Comparison of ENCODE assay signal across 8 cellular contexts in genomic region chr12:54723653-54724256, GRCh38.
DNase-seq lines count a peak whose midpoint lies in the region; ATAC-seq and TF ChIP-seq lines count a peak whose summit lies in the region.

No MANE protein-coding gene starts in this region.

- BruUV-seq in A673 (replicated peaks; lab: Mats Ljungman, UMichigan), result no TSS peak

- POLR2A ChIA-PET in A673 (lab: Charles Lee; ENCODE audit: low non-redundant PET), result no interaction called here
- POLR2A ChIA-PET in activated B cell treated with CpG ODN at 0.5 μM for 24 hours (lab: Charles Lee), result no interaction called here

- peak; percentile 75 for DNase-seq in A673 (ENCODE audit: low spot score)
- DNase-seq in GM03348 (ENCODE audit: low spot score), result peak; percentile 14
- DNase-seq in activated B cell treated with CpG ODN at 0.5 μM for 24 hours, result no peak
- DNase-seq in kidney epithelial cell (ENCODE audit: low read depth), result no peak
- no peak for DNase-seq in mucosa of gallbladder (ENCODE audit: low spot score)
- DNase-seq in aorta, result no peak

- no peak overlapping the region for H3K4me3 Mint-ChIP-seq in activated B cell treated with CpG ODN at 0.5 μM for 24 hours

- H3K4me3 ChIP-seq in A673 (ENCODE audit: low read depth, low read length, poor library complexity, severe bottlenecking) (no peak overlapping the region), kidney epithelial cell (ENCODE audit: low read depth, low read length) (no peak overlapping the region), aorta (ENCODE audit: low read length in 2 of 2) (no peak overlapping the region)

- no peak overlapping the region for H3K27ac Mint-ChIP-seq in activated B cell treated with CpG ODN at 0.5 μM for 24 hours

- H3K9me3 Mint-ChIP-seq in activated B cell treated with CpG ODN at 0.5 μM for 24 hours, result no peaks in the 10 kb centered on the region

- no peaks in the 10 kb centered on the region for H3K36me3 Mint-ChIP-seq in activated B cell treated with CpG ODN at 0.5 μM for 24 hours (ENCODE audit: low read depth)

- H3K4me1 Mint-ChIP-seq in activated B cell treated with CpG ODN at 0.5 μM for 24 hours, result peaks cover 3% of the 10 kb centered on the region

- peaks cover 18% of the 10 kb centered on the region for H3K27me3 Mint-ChIP-seq in activated B cell treated with CpG ODN at 0.5 μM for 24 hours

- TF ChIP-seq CTCF in A673 (conservative IDR thresholded peaks at IDR 0.05; ENCODE audit: low read depth, low read length) (peak; percentile 71), activated B cell treated with CpG ODN at 0.5 μM for 24 hours (IDR thresholded peaks at IDR 0.05) (peak; percentile 14), kidney epithelial cell (IDR thresholded peaks at IDR 0.05; ENCODE audit: insufficient read depth, low read length, poor library complexity, severe bottlenecking) (peak; percentile 51)

- H3K36me3 ChIP-seq in A673 (ENCODE audit: insufficient read depth, low read length, poor library complexity, severe bottlenecking) (no peaks in the 10 kb centered on the region), kidney epithelial cell (ENCODE audit: control insufficient read depth, insufficient read depth, low read length) (no peaks in the 10 kb centered on the region), aorta (ENCODE audit: control insufficient read depth in 1 of 2, insufficient read depth in 2 of 2, low read length in 1 of 2) (no peaks in the 10 kb centered on the region)

- H3K27ac ChIP-seq in A673 (ENCODE audit: low read depth, low read length, poor library complexity, severe bottlenecking), result no peak overlapping the region
- H3K27ac ChIP-seq in aorta (ENCODE audit: low read depth in 1 of 2, low read length in 2 of 2), result no peak overlapping the region

- intact Hi-C loops in A673 (cut with micrococcal nuclease; ENCODE audit: unreplicated experiment), result loop anchor here (10.0 kb wide), 1 partner anchor 129 kb away; no protein-coding TSS in a partner anchor
- intact Hi-C loops in activated B cell treated with CpG ODN at 0.5 μM for 24 hours (cut with micrococcal nuclease), result loop anchor here (1.0 kb wide), 2 partner anchors 235 to 350 kb away; no protein-coding TSS in a partner anchor
- intact Hi-C loops in aorta (cut with DNase I), result no loop called here

- CTCF ChIA-PET in A673 (lab: Charles Lee), result interaction anchor here (0.6 to 1.6 kb wide), 5 partner anchors 15 to 915 kb away, joined by 3 to 8 read pairs (median 3); no protein-coding TSS in a partner anchor
- CTCF ChIA-PET in activated B cell treated with CpG ODN at 0.5 μM for 24 hours (lab: Charles Lee), result interaction anchor here (0.6 to 2.0 kb wide), 5 partner anchors 8 to 348 kb away, joined by 3 to 5 read pairs (median 4); no protein-coding TSS in a partner anchor

- peaks cover 12% of the 10 kb centered on the region for H3K4me1 ChIP-seq in A673 (ENCODE audit: insufficient read depth, low read length, poor library complexity, severe bottlenecking)
- H3K4me1 ChIP-seq in aorta (ENCODE audit: control insufficient read depth in 1 of 2, insufficient read depth in 2 of 2, low read length in 2 of 2), result no peaks in the 10 kb centered on the region

- WGBS in aorta, 2 donors, result 60 to 64% methylated on average over 2 of the region's 2 CpGs

- H3K27me3 ChIP-seq in A673 (replicated peaks; ENCODE audit: insufficient read depth, low read depth, low read length, poor library complexity) (no peaks in the 10 kb centered on the region), kidney epithelial cell (ENCODE audit: control insufficient read depth, insufficient read depth, low read length) (peaks cover 2% of the 10 kb centered on the region), aorta (ENCODE audit: control insufficient read depth in 1 of 2, insufficient read depth in 2 of 2, low read length in 1 of 2) (no peaks in the 10 kb centered on the region)

- ATAC-seq in HG03442 (IDR thresholded peaks at IDR 0.05; ENCODE audit: unreplicated experiment) (peak; percentile 59), activated B cell treated with CpG ODN at 0.5 μM for 24 hours (ENCODE audit: low read depth) (peak; percentile 34), GM21526 (IDR thresholded peaks at IDR 0.05; ENCODE audit: low FRiP score, unreplicated experiment) (no peak), aorta (ENCODE audit: low FRiP score) (no peak)

- H3K9me3 ChIP-seq in A673 (ENCODE audit: low read depth, low read length, poor library complexity, severe bottlenecking) (no peaks in the 10 kb centered on the region), aorta (ENCODE audit: control insufficient read depth, low read length) (no peaks in the 10 kb centered on the region)

Comparison
In these comparisons a context has a peak if more than half of its experiments do, and no peak if none do; other contexts are left out.
1. DNase-seq: peak in A673 (single experiment) and GM03348 (single experiment); none in activated B cell treated with CpG ODN at 0.5 μM for 24 hours (single experiment), kidney epithelial cell (single experiment), mucosa of gallbladder (single experiment) and aorta (0 of 2).
2. CTCF ChIP-seq: peak in every context shown above with its lines; median percentile 71 in A673; 51 in kidney epithelial cell; 14 in activated B cell treated with CpG ODN at 0.5 μM for 24 hours.
3. ATAC-seq: peak in HG03442 (single experiment) and activated B cell treated with CpG ODN at 0.5 μM for 24 hours (single experiment); none in GM21526 (single experiment) and aorta (single experiment).
4. intact Hi-C loops: an anchor here in A673 (10.0 kb wide) and activated B cell treated with CpG ODN at 0.5 μM for 24 hours (1.0 kb wide); none called in aorta.